1 cellular context compared by ENCODE assay signal in genomic region chr16:54159490-54160080, GRCh38.
TF ChIP-seq lines count a peak whose summit lies in the region.

No MANE protein-coding gene starts in this region.

TF ChIP-seq in HepG2, 621 proteins besides CTCF, POLR2A, EP300 and RAD21 (continued from another document):
- 0 out of 2 replicates have a peak, but pooled peaks have one; percentile 49 for TF ChIP-seq ZNF24 (IDR thresholded peaks at IDR 0.05)
- no peak for TF ChIP-seq IKZF1 (IDR thresholded peaks at IDR 0.05)
- TF ChIP-seq PTBP1 (IDR thresholded peaks at IDR 0.05; ENCODE audit: low read depth, low read length, poor library complexity, severe bottlenecking), result no peak
- 0 out of 2 replicates have a peak, but pooled peaks have one; percentile 19 for TF ChIP-seq ZNF574 (CRISPR knock-in tag; IDR thresholded peaks at IDR 0.05)
- TF ChIP-seq NPAS2 (CRISPR knock-in tag; IDR thresholded peaks at IDR 0.05; ENCODE audit: borderline replicate concordance), result no peak
- TF ChIP-seq ZNF264 (CRISPR knock-in tag; IDR thresholded peaks at IDR 0.05), result no peak
- TF ChIP-seq ZNF460 (CRISPR knock-in tag; IDR thresholded peaks at IDR 0.05; ENCODE audit: borderline replicate concordance), result 0 out of 2 replicates have a peak, but pooled peaks have one; percentile 13
- 0 out of 2 replicates have a peak, but pooled peaks have one; percentile 26 for TF ChIP-seq AHDC1 (CRISPR knock-in tag; IDR thresholded peaks at IDR 0.05; ENCODE audit: borderline replicate concordance)
- TF ChIP-seq ATF4 (CRISPR knock-in tag; IDR thresholded peaks at IDR 0.05), result peak in 1 of 2 experiments; percentile 20; a peak in 1 of 4 replicates
- TF ChIP-seq CERS6 (CRISPR knock-in tag; IDR thresholded peaks at IDR 0.05), result no peak
